19 cellular contexts compared by ENCODE assay signal in genomic region chr1:117739516-117739915, GRCh38.
"Had no signal": no experiment of that assay in that cellular context is flagged by ENCODE, and none has a peak within 500 bp of the region (broad histone marks: within the 10 kb centered on the region; RNA-seq: fewer than 3 reads in every experiment).

No MANE protein-coding gene starts in this region.

- H3K9me3 ChIP-seq: esophagus muscularis mucosa, gastrocnemius medialis, left lung, lower lobe of right lung, mucosa of descending colon had no signal

- H3K36me3 Mint-ChIP-seq: mesothelial cell of epicardium had no signal

- H3K4me3 Mint-ChIP-seq: mesothelial cell of epicardium had no signal

- DNase-seq: dermis blood vessel endothelial cell; dorsolateral prefrontal cortex; effector CD4-positive, alpha-beta T cell; effector memory CD4-positive, alpha-beta T cell; foreskin fibroblast; foreskin melanocyte; gastrocnemius medialis; glutamatergic neuron; head of caudate nucleus; heart right ventricle; hippocampal formation; left cardiac atrium; left lung; left ventricle myocardium superior; lower lobe of right lung; mucosa of descending colon had no signal

- H3K27ac Mint-ChIP-seq: mesothelial cell of epicardium had no signal

- H3K27ac ChIP-seq: coronary artery, dorsolateral prefrontal cortex, esophagus muscularis mucosa, gastrocnemius medialis, heart right ventricle, left lung, lower lobe of right lung had no signal

- H3K27me3 ChIP-seq: dorsolateral prefrontal cortex, esophagus muscularis mucosa, gastrocnemius medialis, heart right ventricle, left lung had no signal

- H3K4me3 ChIP-seq: coronary artery, dorsolateral prefrontal cortex, esophagus muscularis mucosa, gastrocnemius medialis, heart right ventricle, left lung, lower lobe of right lung, mucosa of descending colon had no signal

- H3K36me3 ChIP-seq: esophagus muscularis mucosa, gastrocnemius medialis, heart right ventricle, left lung, lower lobe of right lung had no signal
